Comparison of ENCODE assay signal across 17 cellular contexts in genomic region chr7:37450035-37450434, GRCh38. TPM values are rescaled to one million over a fixed set of nuclear protein-coding genes. Genes with fewer than 3 reads are reported as not detected.
DNase-seq lines count a peak whose midpoint lies in the region; ATAC-seq and TF ChIP-seq lines count a peak whose summit lies in the region.
"Had no signal": no experiment of that assay in that cellular context is flagged by ENCODE, and none has a peak within 500 bp of the region (broad histone marks: within the 10 kb centered on the region; RNA-seq: fewer than 3 reads in every experiment).

No MANE protein-coding gene starts in this region.

- H3K36me3 ChIP-seq in OCI-LY7 (ENCODE audit: insufficient read depth, low read length) = no peaks in the 10 kb centered on the region
- H3K36me3 ChIP-seq: adrenal gland, Peyer's patch, prostate gland had no signal

- peaks cover 19% of the 10 kb centered on the region for H3K4me1 ChIP-seq in OCI-LY7 (ENCODE audit: insufficient read depth, low read length, poor library complexity, severe bottlenecking)
- H3K4me1 ChIP-seq: prostate gland, testis had no signal

- peak overlapping the region; percentile 85 for H3K4me2 ChIP-seq in OCI-LY7 (ENCODE audit: low read length)

- CTCF ChIA-PET in OCI-LY7 (lab: Charles Lee; ENCODE audit: unreplicated experiment) = interaction anchor here (1.2 kb wide), 1 partner anchor 216 kb away, joined by 6 read pairs; no protein-coding TSS in a partner anchor

- no peaks in the 10 kb centered on the region for H4K20me1 ChIP-seq in OCI-LY7 (ENCODE audit: insufficient read depth, low read length)

- no peaks in the 10 kb centered on the region for H3K9me3 ChIP-seq in OCI-LY7 (ENCODE audit: low read length)
- H3K9me3 ChIP-seq: adrenal gland, Peyer's patch, prostate gland, testis had no signal

- no peaks in the 10 kb centered on the region for H3K9me2 ChIP-seq in OCI-LY7 (ENCODE audit: insufficient read depth, low read length)

- peak overlapping the region; percentile 99 for H3K4me3 Mint-ChIP-seq in activated naive CD4-positive, alpha-beta T cell treated with anti-CD3 and anti-CD28 coated beads, Interleukin-2, amount 50 U/mL, for 24 hours
- H3K4me3 Mint-ChIP-seq in endothelial cell (ENCODE audit: unreplicated experiment) (peak overlapping the region; percentile 39), type B pancreatic cell (peak overlapping the region; percentile 26)

- BruUV-seq in OCI-LY7 (replicated peaks; lab: Mats Ljungman, UMichigan) = no TSS peak

- H3K9me3 Mint-ChIP-seq in activated naive CD4-positive, alpha-beta T cell treated with anti-CD3 and anti-CD28 coated beads, Interleukin-2, amount 50 U/mL, for 24 hours = no peaks in the 10 kb centered on the region
- H3K9me3 Mint-ChIP-seq in endothelial cell (ENCODE audit: unreplicated experiment) (no peaks in the 10 kb centered on the region), type B pancreatic cell (peaks cover 1% of the 10 kb centered on the region)

- H3K27ac ChIP-seq in OCI-LY7 (ENCODE audit: low read depth, low read length, poor library complexity, severe bottlenecking) = no peak overlapping the region
- H3K27ac ChIP-seq: prostate gland, testis had no signal

- no peak overlapping the region for H3K4me3 ChIP-seq in OCI-LY7 (ENCODE audit: low read depth, low read length, poor library complexity, severe bottlenecking)
- H3K4me3 ChIP-seq: testis had no signal

- POLR2A ChIA-PET in OCI-LY7 (lab: Charles Lee) = interaction anchor here (0.8 to 1.3 kb wide), 2 partner anchors 16 to 115 kb away, joined by 3 read pairs; no protein-coding TSS in a partner anchor

- ATAC-seq in HG03039 (IDR thresholded peaks at IDR 0.05; ENCODE audit: unreplicated experiment) = no peak
- no peak for ATAC-seq in SK-N-SH treated with all-trans-retinoic acid at 6 μM for 48 hours
- no peak for ATAC-seq in HG02642 (IDR thresholded peaks at IDR 0.05; ENCODE audit: poor library complexity, unreplicated experiment)

- intact Hi-C loops in OCI-LY7 (cut with micrococcal nuclease; ENCODE audit: unreplicated experiment) = no loop called here

- H3K79me2 ChIP-seq in OCI-LY7 (ENCODE audit: insufficient read depth, low read depth, low read length) = no peaks in the 10 kb centered on the region

- DNase-seq in activated naive CD4-positive, alpha-beta T cell (lab: John Stamatoyannopoulos, UW) = no peak
- DNase-seq in OCI-LY7 (ENCODE audit: low spot score) (no peak), endothelial cell (ENCODE audit: low spot score) (no peak), type B pancreatic cell (ENCODE audit: extremely low spot score, unreplicated experiment) (no peak)
- DNase-seq: adrenal gland; AML-193; DMS79; NCI-H1694 treated with DMSO at 0.1 percent for 48 hours; NCI-H510A treated with DMSO at 0.1 percent for 48 hours; Peyer's patch; stimulated activated CD4-positive, alpha-beta T cell treated with anti-CD3 and anti-CD28 coated beads, Interleukin-15, amount 100 ng/mL, for 24 hours; testis had no signal

- no peaks in the 10 kb centered on the region for H3K27me3 Mint-ChIP-seq in activated naive CD4-positive, alpha-beta T cell treated with anti-CD3 and anti-CD28 coated beads, Interleukin-2, amount 50 U/mL, for 24 hours
- H3K27me3 Mint-ChIP-seq in endothelial cell (ENCODE audit: unreplicated experiment) (peaks cover 18% of the 10 kb centered on the region), type B pancreatic cell (peaks cover 64% of the 10 kb centered on the region)

- peak overlapping the region; percentile 87; the same call in 1 of the 2 replicates for H2AFZ ChIP-seq in OCI-LY7 (ENCODE audit: low read length)

- H3K36me3 Mint-ChIP-seq in activated naive CD4-positive, alpha-beta T cell treated with anti-CD3 and anti-CD28 coated beads, Interleukin-2, amount 50 U/mL, for 24 hours = peaks cover 4% of the 10 kb centered on the region
- peaks cover 16% of the 10 kb centered on the region for H3K36me3 Mint-ChIP-seq in endothelial cell (ENCODE audit: low read depth, unreplicated experiment)
- H3K36me3 Mint-ChIP-seq in type B pancreatic cell = no peaks in the 10 kb centered on the region

- peaks cover 42% of the 10 kb centered on the region for H3K4me1 Mint-ChIP-seq in activated naive CD4-positive, alpha-beta T cell treated with anti-CD3 and anti-CD28 coated beads, Interleukin-2, amount 50 U/mL, for 24 hours
- peaks cover 44% of the 10 kb centered on the region for H3K4me1 Mint-ChIP-seq in endothelial cell (ENCODE audit: unreplicated experiment)
- peaks cover 9% of the 10 kb centered on the region for H3K4me1 Mint-ChIP-seq in type B pancreatic cell (ENCODE audit: unreplicated experiment)

- TF ChIP-seq CTCF in OCI-LY7 (conservative IDR thresholded peaks at IDR 0.05; ENCODE audit: low read length) (no peak), endothelial cell (IDR thresholded peaks at IDR 0.05; ENCODE audit: unreplicated experiment) (no peak), type B pancreatic cell (conservative IDR thresholded peaks at IDR 0.05) (no peak)

- peak overlapping the region; percentile 68 for H3K27ac Mint-ChIP-seq in activated naive CD4-positive, alpha-beta T cell treated with anti-CD3 and anti-CD28 coated beads, Interleukin-2, amount 50 U/mL, for 24 hours
- H3K27ac Mint-ChIP-seq in endothelial cell (ENCODE audit: unreplicated experiment) (no peak overlapping the region), type B pancreatic cell (no peak overlapping the region)

TF ChIP-seq in SK-N-SH treated with all-trans-retinoic acid at 6 μM for 48 hours, 23 proteins besides CTCF, POLR2A, EP300 and RAD21 (continues in another document):
- TF ChIP-seq POU6F1 (CRISPR knock-in tag; IDR thresholded peaks at IDR 0.05; ENCODE audit: borderline replicate concordance, low read depth) = no peak
- TF ChIP-seq ZNF70 (CRISPR knock-in tag; IDR thresholded peaks at IDR 0.05) = no peak
- TF ChIP-seq ISL1 (CRISPR knock-in tag; IDR thresholded peaks at IDR 0.05) = no peak
- TF ChIP-seq GLIS3 (CRISPR knock-in tag; IDR thresholded peaks at IDR 0.05) = no peak
- TF ChIP-seq ZFP3 (CRISPR knock-in tag; IDR thresholded peaks at IDR 0.05) = no peak
- no peak for TF ChIP-seq CSDC2 (CRISPR knock-in tag; IDR thresholded peaks at IDR 0.05)
- no peak for TF ChIP-seq ARNTL (CRISPR knock-in tag; IDR thresholded peaks at IDR 0.05; ENCODE audit: borderline replicate concordance, low read depth)
- TF ChIP-seq CREB5 (CRISPR knock-in tag; IDR thresholded peaks at IDR 0.05; ENCODE audit: low read depth) = no peak
- TF ChIP-seq TOX (CRISPR knock-in tag; IDR thresholded peaks at IDR 0.05; ENCODE audit: borderline replicate concordance) = no peak
- no peak for TF ChIP-seq ZC3H10 (CRISPR knock-in tag; IDR thresholded peaks at IDR 0.05)
- no peak for TF ChIP-seq TSHZ2 (CRISPR knock-in tag; IDR thresholded peaks at IDR 0.05)
- TF ChIP-seq PPARA (CRISPR knock-in tag; IDR thresholded peaks at IDR 0.05; ENCODE audit: borderline replicate concordance) = no peak
- TF ChIP-seq RARB (CRISPR knock-in tag; IDR thresholded peaks at IDR 0.05) = no peak

RNA-seq across cellular contexts. Expression of gene ELMO1, which starts 1.4 kb away (rescaled TPM):
- total RNA-seq in OCI-LY7 (2014; rRNA removed; shearing (Covaris generic)) = 102 and 103 TPM in 2 replicates
- 101 and 110 TPM in 2 replicates for total RNA-seq in OCI-LY7 (2022)
- total RNA-seq in endothelial cell (ENCODE audit: unreplicated experiment) = 151 TPM
- 4.9 and 29.4 TPM in 2 replicates for total RNA-seq in type B pancreatic cell (ENCODE audit: low replicate concordance)

Comparison
In these comparisons a context has a peak if more than half of its experiments do, and no peak if none do; other contexts are left out.
1. H3K4me3 Mint-ChIP-seq: peak in every context shown above with its lines; median percentile 99 in activated naive CD4-positive, alpha-beta T cell treated with anti-CD3 and anti-CD28 coated beads, Interleukin-2, amount 50 U/mL, for 24 hours; 39 in endothelial cell; 26 in type B pancreatic cell.